Comparison of ENCODE assay signal across 11 cellular contexts in genomic region chr1:214360525-214361164, GRCh38.
"Had no signal": no experiment of that assay in that cellular context is flagged by ENCODE, and none has a peak within 500 bp of the region (broad histone marks: within the 10 kb centered on the region; RNA-seq: fewer than 3 reads in every experiment).

No MANE protein-coding gene starts in this region.

- H3K4me1 ChIP-seq: breast epithelium, parathyroid adenoma, transverse colon had no signal

- DNase-seq: activated CD4-positive, CD25-positive, alpha-beta regulatory T cell treated with anti-CD3 and anti-CD28 coated beads, Interleukin-2, amount 50 U/mL, for 72 hours; activated CD8-positive, alpha-beta memory T cell treated with anti-CD3 and anti-CD28 coated beads for 24 hours; aorta; right cardiac atrium; transverse colon had no signal

- H3K9me3 ChIP-seq: breast epithelium, transverse colon had no signal

- H3K27me3 ChIP-seq: breast epithelium, hepatocyte, transverse colon had no signal

- H3K36me3 Mint-ChIP-seq: activated naive CD8-positive, alpha-beta T cell had no signal

- H3K36me3 ChIP-seq: transverse colon had no signal

- ATAC-seq: right cardiac atrium had no signal

- H3K4me3 ChIP-seq: breast epithelium, hepatocyte, smooth muscle cell, transverse colon had no signal

- H3K9me3 Mint-ChIP-seq: mesothelial cell of epicardium had no signal

- H3K27ac ChIP-seq: breast epithelium, hepatocyte, parathyroid adenoma, transverse colon had no signal

- H3K4me3 Mint-ChIP-seq: activated naive CD8-positive, alpha-beta T cell; mesothelial cell of epicardium had no signal

- H3K27ac Mint-ChIP-seq: activated naive CD8-positive, alpha-beta T cell; mesothelial cell of epicardium had no signal

- H3K9ac ChIP-seq: parathyroid adenoma had no signal
